11 cellular contexts compared by ENCODE assay signal in genomic region chr14:61177279-61178225, GRCh38.
DNase-seq lines count a peak whose midpoint lies in the region; ATAC-seq, FAIRE-seq and TF ChIP-seq lines count a peak whose summit lies in the region.
"Had no signal": no experiment of that assay in that cellular context is flagged by ENCODE, and none has a peak within 500 bp of the region (broad histone marks: within the 10 kb centered on the region; RNA-seq: fewer than 3 reads in every experiment).

No MANE protein-coding gene starts in this region.

- H3K4me3 ChIP-seq in CD8-positive, alpha-beta memory T cell (ENCODE audit: low read length): no peak overlapping the region

- in situ Hi-C loops in GM13976 (cut with MboI; ENCODE audit: low sequenced_read_pairs, unreplicated experiment): no loop called here

- no peak for ATAC-seq in HG02884 (IDR thresholded peaks at IDR 0.05; ENCODE audit: unreplicated experiment)
- ATAC-seq in HG03039 (IDR thresholded peaks at IDR 0.05; ENCODE audit: unreplicated experiment): no peak

- peaks cover 24 to 48% of the 10 kb centered on the region in 2 donors for H3K27me3 Mint-ChIP-seq in CD8-positive, alpha-beta memory T cell
- no peaks in the 10 kb centered on the region for H3K27me3 Mint-ChIP-seq in activated T-helper 2 cell treated with anti-CD3 and anti-CD28 coated beads, Interferon-gamma antibody, Interleukin-2, Interleukin-4, amounts not matched to agents 10 μg/mL and 5 μg/mL and 100 μg/mL, durations not matched to agents 14 hours and 24 hours and 36 hours (ENCODE audit: low read depth)

- H3K27ac Mint-ChIP-seq in CD8-positive, alpha-beta memory T cell: peak overlapping the region in 2 of 8 donors; percentile 8 to 58
- H3K27ac Mint-ChIP-seq in activated T-helper 2 cell treated with anti-CD3 and anti-CD28 coated beads, Interferon-gamma antibody, Interleukin-2, Interleukin-4, amounts not matched to agents 10 μg/mL and 5 μg/mL and 100 μg/mL, durations not matched to agents 14 hours and 24 hours and 36 hours: peak overlapping the region; percentile 87

- H3K9me3 ChIP-seq in CD8-positive, alpha-beta memory T cell (ENCODE audit: low read length): no peaks in the 10 kb centered on the region

- H3K9me3 Mint-ChIP-seq in CD8-positive, alpha-beta memory T cell: peaks cover 0 to 2% (median 0%) of the 10 kb centered on the region in 5 donors
- H3K9me3 Mint-ChIP-seq in activated T-helper 2 cell treated with anti-CD3 and anti-CD28 coated beads, Interferon-gamma antibody, Interleukin-2, Interleukin-4, amounts not matched to agents 10 μg/mL and 5 μg/mL and 100 μg/mL, durations not matched to agents 14 hours and 24 hours and 36 hours: peaks cover 8% of the 10 kb centered on the region

- H3K4me1 Mint-ChIP-seq in CD8-positive, alpha-beta memory T cell: peaks cover 8 to 23% (median 9%) of the 10 kb centered on the region in 3 donors
- peaks cover 47% of the 10 kb centered on the region for H3K4me1 Mint-ChIP-seq in activated T-helper 2 cell treated with anti-CD3 and anti-CD28 coated beads, Interferon-gamma antibody, Interleukin-2, Interleukin-4, amounts not matched to agents 10 μg/mL and 5 μg/mL and 100 μg/mL, durations not matched to agents 14 hours and 24 hours and 36 hours (ENCODE audit: low read depth)

- POLR2A ChIA-PET in CD8-positive, alpha-beta memory T cell (lab: Charles Lee): no interaction called here

- no peak for FAIRE-seq in HTR-8/SVneo (lab: Jason Lieb, UNC)

- H3K36me3 Mint-ChIP-seq in CD8-positive, alpha-beta memory T cell: peaks cover 0 to 7% (median 0%) of the 10 kb centered on the region in 3 donors
- no peaks in the 10 kb centered on the region for H3K36me3 Mint-ChIP-seq in activated T-helper 2 cell treated with anti-CD3 and anti-CD28 coated beads, Interferon-gamma antibody, Interleukin-2, Interleukin-4, amounts not matched to agents 10 μg/mL and 5 μg/mL and 100 μg/mL, durations not matched to agents 14 hours and 24 hours and 36 hours (ENCODE audit: low read depth)
- H3K36me3 Mint-ChIP-seq: brain had no signal

- intact Hi-C loops in activated T-helper 2 cell treated with anti-CD3 and anti-CD28 coated beads, Interferon-gamma antibody, Interleukin-2, Interleukin-4, amounts not matched to agents 10 μg/mL and 5 μg/mL and 100 μg/mL, durations not matched to agents 14 hours and 24 hours and 36 hours (cut with micrococcal nuclease): loop anchor here (1.0 to 10.0 kb wide), 8 partner anchors 55 to 423 kb away; partner anchors contain the start of genes SLC38A6 and TRMT5

- CTCF ChIA-PET in CD8-positive, alpha-beta memory T cell (lab: Charles Lee): no interaction called here

- no peaks in the 10 kb centered on the region for H3K27me3 ChIP-seq in CD8-positive, alpha-beta memory T cell (ENCODE audit: insufficient read depth, low read length, poor library complexity, severe bottlenecking)

- no peak for TF ChIP-seq CTCF in GM13976 (IDR thresholded peaks at IDR 0.05; ENCODE audit: borderline replicate concordance, control extremely low read depth, extremely low read depth, insufficient read depth, missing control alignments)

- H3K27ac ChIP-seq in CD8-positive, alpha-beta memory T cell (ENCODE audit: low read depth, low read length): no peak overlapping the region

- no peaks in the 10 kb centered on the region for H3K36me3 ChIP-seq in CD8-positive, alpha-beta memory T cell (ENCODE audit: insufficient read depth, low read length)

- H3K4me3 Mint-ChIP-seq in CD8-positive, alpha-beta memory T cell: peak overlapping the region in 5 of 7 donors; percentile 22 to 74 (median 70)
- peak overlapping the region; percentile 61 for H3K4me3 Mint-ChIP-seq in activated T-helper 2 cell treated with anti-CD3 and anti-CD28 coated beads, Interferon-gamma antibody, Interleukin-2, Interleukin-4, amounts not matched to agents 10 μg/mL and 5 μg/mL and 100 μg/mL, durations not matched to agents 14 hours and 24 hours and 36 hours (ENCODE audit: low read depth)
- H3K4me3 Mint-ChIP-seq: brain had no signal

- no peak for DNase-seq in CD8-positive, alpha-beta memory T cell
- peak; percentile 62 for DNase-seq in HTR-8/SVneo (ENCODE audit: insufficient read length, low spot score)
- DNase-seq in activated T-helper 2 cell treated with anti-CD3 and anti-CD28 coated beads, Interferon-gamma antibody, Interleukin-2, Interleukin-4, amounts not matched to agents 10 μg/mL and 5 μg/mL and 100 μg/mL, durations not matched to agents 14 hours and 24 hours and 36 hours (ENCODE audit: low spot score): no peak
- DNase-seq in kidney tubule cell (ENCODE audit: low spot score): peak; percentile 80
- DNase-seq in GM13976 (ENCODE audit: low spot score): no peak
- DNase-seq in NCI-H1092 treated with DMSO at 0.1 percent for 48 hours (lab: John Stamatoyannopoulos, UW): no peak
- DNase-seq: GDM1, NCI-H1694 treated with DMSO at 0.1 percent for 48 hours had no signal

- H3K4me1 ChIP-seq in CD8-positive, alpha-beta memory T cell (ENCODE audit: insufficient read depth, low read length): peaks cover 8% of the 10 kb centered on the region

Comparison
In these comparisons a context has a peak if more than half of its experiments do, and no peak if none do; other contexts are left out.
1. DNase-seq: peak in HTR-8/SVneo (single experiment) and kidney tubule cell (single experiment); none in CD8-positive, alpha-beta memory T cell (0 of 5), activated T-helper 2 cell treated with anti-CD3 and anti-CD28 coated beads, Interferon-gamma antibody, Interleukin-2, Interleukin-4, amounts not matched to agents 10 μg/mL and 5 μg/mL and 100 μg/mL, durations not matched to agents 14 hours and 24 hours and 36 hours (single experiment), GM13976 (single experiment) and NCI-H1092 treated with DMSO at 0.1 percent for 48 hours (single experiment).